14 cellular contexts compared by ENCODE assay signal in genomic region chr6:44833248-44833647, GRCh38.
A peak's percentile ranks its signal among the peaks of the same experiment; 100 is the strongest.
DNase-seq lines count a peak whose midpoint lies in the region; ATAC-seq and TF ChIP-seq lines count a peak whose summit lies in the region.
"Had no signal": no experiment of that assay in that cellular context is flagged by ENCODE, and none has a peak within 500 bp of the region (broad histone marks: within the 10 kb centered on the region; RNA-seq: fewer than 3 reads in every experiment).

No MANE protein-coding gene starts in this region.

- ATAC-seq in GM19035 (IDR thresholded peaks at IDR 0.05; ENCODE audit: unreplicated experiment) (peak; percentile 89), HG02678 (IDR thresholded peaks at IDR 0.05; ENCODE audit: unreplicated experiment) (peak; percentile 76), HG03457 (IDR thresholded peaks at IDR 0.05; ENCODE audit: unreplicated experiment) (peak; percentile 65), left colon (no peak), HG02840 (IDR thresholded peaks at IDR 0.05; ENCODE audit: low FRiP score, unreplicated experiment) (no peak)
- ATAC-seq: activated naive CD4-positive, alpha-beta T cell treated with anti-CD3 and anti-CD28 coated beads, Interleukin-2, amount 50 U/mL, for 72 hours; heart left ventricle; left cardiac atrium; upper lobe of right lung had no signal

- H3K4me3 ChIP-seq in GM12865 (ENCODE audit: low read depth, low read length), result no peak overlapping the region
- H3K4me3 ChIP-seq: heart left ventricle, upper lobe of right lung had no signal

- intact Hi-C loops in left colon (cut with DNase I, micrococcal nuclease) (no loop called here), posterior vena cava (cut with DNase I) (no loop called here)

- DNase-seq in GM12865 (ENCODE audit: low read depth) (peak; percentile 71), left colon (no peak), amniotic stem cell (lab: John Stamatoyannopoulos, UW) (no peak), posterior vena cava (ENCODE audit: low spot score) (no peak)
- DNase-seq: activated CD8-positive, alpha-beta memory T cell treated with anti-CD3 and anti-CD28 coated beads, Interleukin-2, amount 50 U/mL, for 48 hours; heart left ventricle; left cardiac atrium; NCI-H2107; upper lobe of right lung had no signal

- TF ChIP-seq CTCF in GM12865 (IDR thresholded peaks at IDR 0.05; ENCODE audit: insufficient read depth, low read depth, low read length, missing control alignments), result no peak

Comparison
In these comparisons a context has a peak if more than half of its experiments do, and no peak if none do; other contexts are left out.
1. ATAC-seq: peak in GM19035 (single experiment), HG02678 (single experiment) and HG03457 (single experiment); none in left colon (single experiment) and HG02840 (single experiment).